In the genomic region with DNA sequence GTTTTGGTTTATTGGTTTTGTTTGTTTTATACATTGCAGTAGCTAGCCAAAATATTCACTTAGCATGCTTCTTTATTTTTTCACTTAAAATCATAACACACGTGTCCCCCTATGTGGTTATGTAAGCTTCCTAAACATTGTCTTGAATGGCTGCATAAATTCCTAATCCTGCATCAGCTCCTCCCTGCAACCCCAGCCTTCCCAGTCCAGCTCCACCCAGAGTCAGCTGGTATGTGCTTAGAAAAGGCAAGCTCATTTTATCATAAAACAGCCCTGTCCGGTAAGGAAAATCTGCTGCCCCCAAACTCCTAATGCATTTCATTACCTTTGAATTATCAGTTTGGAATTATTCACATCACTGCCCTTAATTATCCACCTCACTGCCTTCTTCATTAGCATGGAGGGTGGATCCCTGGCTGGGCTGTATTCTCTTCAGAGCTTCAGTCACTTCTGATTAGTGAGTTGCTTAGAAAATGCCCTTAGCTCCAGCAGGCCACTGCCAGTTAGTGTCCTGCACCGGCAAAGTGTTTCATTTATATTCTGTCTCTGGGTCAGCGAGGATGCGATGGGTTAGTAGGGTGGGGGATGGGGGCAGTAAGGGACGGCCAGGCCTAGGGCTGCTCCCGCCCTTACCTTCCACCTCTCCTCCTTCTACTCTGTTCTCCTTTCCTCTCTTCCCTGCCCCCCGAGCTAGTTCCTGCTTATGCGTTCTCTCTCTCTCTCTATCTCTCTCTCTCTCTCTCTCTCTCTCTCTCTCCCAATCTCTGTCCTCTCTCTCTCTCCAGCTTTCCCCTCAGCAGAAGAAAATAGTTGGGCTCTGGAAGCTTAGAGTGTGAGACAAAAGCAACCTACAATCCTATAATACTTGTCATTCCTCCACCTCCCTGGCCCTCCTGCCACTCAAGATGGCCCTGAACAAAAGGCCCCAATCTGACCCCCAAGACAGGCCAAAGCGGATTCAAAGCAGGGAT, we compare ENCODE assay signal across 10 cellular contexts.
DNase-seq lines count a peak whose midpoint lies in the region; ATAC-seq and TF ChIP-seq lines count a peak whose summit lies in the region.
"Had no signal": no experiment of that assay in that cellular context is flagged by ENCODE, and none has a peak within 500 bp of the region (broad histone marks: within the 10 kb centered on the region; RNA-seq: fewer than 3 reads in every experiment).

No MANE protein-coding gene starts in this region.

- POLR2A ChIA-PET in GM10248 (lab: Yijun Ruan, JAX): no interaction called here

- H3K4me3 Mint-ChIP-seq in stimulated activated naive CD8-positive, alpha-beta T cell treated with anti-CD3 and anti-CD28 coated beads, Interleukin-15, Interleukin-2, amounts not matched to agents 100 ng/mL and 50 ng/mL, for 24 hours: peak overlapping the region; percentile 81
- H3K4me3 Mint-ChIP-seq: stimulated activated memory B cell treated with anti-CD40 and anti-IgM and Interleukin-4, amounts not matched to agents 10 μg/mL and 1 μg/mL and 100 μg/mL, for 72 hours had no signal

- H3K27ac ChIP-seq in mesodermal cell (ENCODE audit: low read depth, low read length, severe bottlenecking): peak overlapping the region; percentile 88

- no peak for DNase-seq in stimulated activated naive CD8-positive, alpha-beta T cell treated with anti-CD3 and anti-CD28 coated beads, Interleukin-15, Interleukin-2, amounts not matched to agents 100 U/mL and 50 U/mL, for 24 hours
- peak; percentile 83 for DNase-seq in ecto neural progenitor cell (ENCODE audit: low spot score)
- DNase-seq in GM10248 (ENCODE audit: extremely low spot score): no peak

- no peaks in the 10 kb centered on the region for H3K36me3 ChIP-seq in mesodermal cell (ENCODE audit: control insufficient read depth, insufficient read depth, low read length)
- H3K36me3 ChIP-seq: ascending aorta had no signal

- H3K9me3 Mint-ChIP-seq in stimulated activated naive CD8-positive, alpha-beta T cell treated with anti-CD3 and anti-CD28 coated beads, Interleukin-15, Interleukin-2, amounts not matched to agents 100 ng/mL and 50 ng/mL, for 24 hours: no peaks in the 10 kb centered on the region
- H3K9me3 Mint-ChIP-seq: stimulated activated memory B cell treated with anti-CD40 and anti-IgM and Interleukin-4, amounts not matched to agents 10 μg/mL and 1 μg/mL and 100 μg/mL, for 72 hours had no signal

- H3K36me3 Mint-ChIP-seq in stimulated activated naive CD8-positive, alpha-beta T cell treated with anti-CD3 and anti-CD28 coated beads, Interleukin-15, Interleukin-2, amounts not matched to agents 100 ng/mL and 50 ng/mL, for 24 hours (ENCODE audit: low read depth): no peaks in the 10 kb centered on the region
- H3K36me3 Mint-ChIP-seq: stimulated activated memory B cell treated with anti-CD40 and anti-IgM and Interleukin-4, amounts not matched to agents 10 μg/mL and 1 μg/mL and 100 μg/mL, for 72 hours had no signal

- H3K4me1 Mint-ChIP-seq in stimulated activated naive CD8-positive, alpha-beta T cell treated with anti-CD3 and anti-CD28 coated beads, Interleukin-15, Interleukin-2, amounts not matched to agents 100 ng/mL and 50 ng/mL, for 24 hours (ENCODE audit: low read depth): peaks cover 32% of the 10 kb centered on the region
- H3K4me1 Mint-ChIP-seq: stimulated activated memory B cell treated with anti-CD40 and anti-IgM and Interleukin-4, amounts not matched to agents 10 μg/mL and 1 μg/mL and 100 μg/mL, for 72 hours had no signal

- no peaks in the 10 kb centered on the region for H3K27me3 Mint-ChIP-seq in stimulated activated naive CD8-positive, alpha-beta T cell treated with anti-CD3 and anti-CD28 coated beads, Interleukin-15, Interleukin-2, amounts not matched to agents 100 ng/mL and 50 ng/mL, for 24 hours

- no peaks in the 10 kb centered on the region for H3K9me3 ChIP-seq in mesodermal cell (ENCODE audit: control insufficient read depth, low read length)
- H3K9me3 ChIP-seq: ascending aorta had no signal

- WGBS in mesodermal cell (ENCODE audit: insufficient coverage in 2 of 2), 2 experiments: 6 to 18% methylated on average over 2 to 4 of the region's 10 CpGs

- CTCF ChIA-PET in GM10248 (lab: Yijun Ruan, JAX): interaction anchor here (1.2 to 1.5 kb wide), 5 partner anchors 9 to 167 kb away, joined by 3 to 5 read pairs (median 3); no protein-coding TSS in a partner anchor

- no peak for TF ChIP-seq CTCF in GM10248 (IDR thresholded peaks at IDR 0.05; ENCODE audit: control extremely low read depth, extremely low read depth, low read depth, missing control alignments)

- H3K4me3 ChIP-seq in mesodermal cell (ENCODE audit: extremely low read depth, insufficient read depth, low read length, poor library complexity, severe bottlenecking): no peak overlapping the region
- H3K4me3 ChIP-seq: ascending aorta had no signal

- H3K27ac Mint-ChIP-seq in stimulated activated naive CD8-positive, alpha-beta T cell treated with anti-CD3 and anti-CD28 coated beads, Interleukin-15, Interleukin-2, amounts not matched to agents 100 ng/mL and 50 ng/mL, for 24 hours: peak overlapping the region; percentile 80
- H3K27ac Mint-ChIP-seq: stimulated activated memory B cell treated with anti-CD40 and anti-IgM and Interleukin-4, amounts not matched to agents 10 μg/mL and 1 μg/mL and 100 μg/mL, for 72 hours had no signal

- ATAC-seq in stimulated activated naive CD8-positive, alpha-beta T cell treated with anti-CD3 and anti-CD28 coated beads, Interleukin-15, Interleukin-2, amounts not matched to agents 100 U/mL and 50 U/mL, for 24 hours: no peak
- ATAC-seq in GM21737 (IDR thresholded peaks at IDR 0.05; ENCODE audit: unreplicated experiment) (no peak), GM19328 (IDR thresholded peaks at IDR 0.05; ENCODE audit: unreplicated experiment) (no peak), HG03521 (IDR thresholded peaks at IDR 0.05; ENCODE audit: unreplicated experiment) (no peak)
- ATAC-seq: stimulated activated memory B cell treated with anti-CD40 and anti-IgM and Interleukin-4, amounts not matched to agents 10 μg/mL and 1 μg/mL and 100 μg/mL, for 72 hours had no signal

- H3K4me1 ChIP-seq in mesodermal cell (ENCODE audit: control insufficient read depth, insufficient read depth, low read length, poor library complexity, severe bottlenecking): peaks cover 22% of the 10 kb centered on the region
- H3K4me1 ChIP-seq: ascending aorta had no signal
